ENCODE assay signal across 21 cellular contexts in the genomic region with DNA sequence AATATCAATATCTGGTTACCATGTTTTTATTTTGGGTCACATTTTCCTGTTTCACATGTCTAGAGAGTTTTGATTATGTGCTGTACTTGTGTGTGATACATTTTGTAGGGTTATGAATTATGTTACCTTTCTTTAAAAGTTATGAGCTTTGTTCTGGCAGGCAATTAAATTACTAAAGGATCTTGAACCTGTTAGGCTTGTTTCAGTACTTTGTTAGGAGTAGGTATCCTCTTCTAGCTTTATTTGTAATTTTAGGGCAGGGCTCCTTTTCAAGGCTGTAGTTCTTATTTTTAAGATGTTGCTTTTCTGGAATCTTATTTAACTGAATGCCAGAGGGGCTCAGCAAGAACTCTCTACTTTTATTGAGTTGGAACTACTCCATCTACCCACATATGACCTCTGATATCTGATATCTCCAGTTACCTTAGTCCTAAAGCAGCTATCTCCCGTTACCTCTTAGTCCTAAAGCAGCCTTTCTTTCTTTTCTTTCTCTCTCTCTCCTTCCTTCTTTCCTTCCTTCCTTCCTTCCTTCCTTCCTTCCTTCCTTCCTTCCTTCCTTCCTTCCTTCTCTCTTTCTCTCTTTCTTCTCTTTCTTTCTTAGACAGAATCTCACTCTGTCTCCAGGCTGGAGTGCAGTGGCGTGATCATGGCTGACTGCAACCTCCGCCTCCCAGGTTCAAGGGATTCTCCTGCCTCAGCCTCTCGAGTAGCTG.
"Had no signal": no experiment of that assay in that cellular context is flagged by ENCODE, and none has a peak within 500 bp of the region (broad histone marks: within the 10 kb centered on the region; RNA-seq: fewer than 3 reads in every experiment).

No MANE protein-coding gene starts in this region.

- H3K27ac ChIP-seq: gastroesophageal sphincter, stomach, suprapubic skin, tibial nerve, vagina had no signal

- H3K9me3 Mint-ChIP-seq: activated B cell treated with CpG ODN at 0.5 μM for 24 hours; activated naive CD8-positive, alpha-beta T cell treated with anti-CD3 and anti-CD28 coated beads for 36 hours; activated T-cell treated with anti-CD3 and anti-CD28 coated beads, Interleukin-2, amount 50 U/mL, for 4 hours had no signal

- H3K4me3 ChIP-seq: gastroesophageal sphincter, stomach, suprapubic skin, tibial nerve, vagina had no signal

- H3K4me3 Mint-ChIP-seq: activated B cell treated with CpG ODN at 0.5 μM for 24 hours; activated CD4-positive, alpha-beta T cell treated with anti-CD3 and anti-CD28 coated beads for 36 hours; activated naive CD8-positive, alpha-beta T cell treated with anti-CD3 and anti-CD28 coated beads for 36 hours; activated T-cell treated with anti-CD3 and anti-CD28 coated beads, Interleukin-2, amount 50 U/mL, for 4 hours; memory B cell; stimulated activated memory B cell treated with anti-CD40 and anti-IgM and Interleukin-4, amounts not matched to agents 10 μg/mL and 1 μg/mL and 100 μg/mL, for 72 hours had no signal

- DNase-seq: activated B cell treated with CpG ODN at 0.5 μM for 24 hours; activated CD4-positive, alpha-beta T cell treated with anti-CD3 and anti-CD28 coated beads for 36 hours; activated CD4-positive, alpha-beta T cell treated with anti-CD3 and anti-CD28 coated beads, Interleukin-2, amount 50 U/mL, for 48 hours; activated CD8-positive, alpha-beta memory T cell treated with anti-CD3 and anti-CD28 coated beads, Interleukin-2, amount 50 U/mL, for 48 hours; activated naive CD4-positive, alpha-beta T cell treated with Interleukin-2 at 50 U/mL for 16 hours; activated naive CD8-positive, alpha-beta T cell treated with anti-CD3 and anti-CD28 coated beads for 36 hours; activated T-cell treated with anti-CD3 and anti-CD28 coated beads, Interleukin-2, amount 50 U/mL, for 4 hours; central memory CD4-positive, alpha-beta T cell; effector memory CD4-positive, alpha-beta T cell; head of caudate nucleus; hypothalamus; nucleus accumbens; stimulated activated CD4-positive, alpha-beta T cell treated with anti-CD3 and anti-CD28 coated beads, Interleukin-15, amount 100 ng/mL, for 24 hours; stomach; T-helper 9 cell had no signal

- H3K9me3 ChIP-seq: gastroesophageal sphincter, stomach, suprapubic skin, tibial nerve, vagina had no signal

- H3K27me3 ChIP-seq: gastroesophageal sphincter, stomach, suprapubic skin, tibial nerve, vagina had no signal

- H3K27me3 Mint-ChIP-seq: activated B cell treated with CpG ODN at 0.5 μM for 24 hours; activated CD4-positive, alpha-beta T cell treated with anti-CD3 and anti-CD28 coated beads for 36 hours; activated naive CD8-positive, alpha-beta T cell treated with anti-CD3 and anti-CD28 coated beads for 36 hours; memory B cell; stimulated activated memory B cell treated with anti-CD40 and anti-IgM and Interleukin-4, amounts not matched to agents 10 μg/mL and 1 μg/mL and 100 μg/mL, for 72 hours had no signal

- H3K4me1 Mint-ChIP-seq: activated B cell treated with CpG ODN at 0.5 μM for 24 hours; activated CD4-positive, alpha-beta T cell treated with anti-CD3 and anti-CD28 coated beads for 36 hours; activated naive CD8-positive, alpha-beta T cell treated with anti-CD3 and anti-CD28 coated beads for 36 hours; memory B cell; stimulated activated memory B cell treated with anti-CD40 and anti-IgM and Interleukin-4, amounts not matched to agents 10 μg/mL and 1 μg/mL and 100 μg/mL, for 72 hours had no signal

- H3K27ac Mint-ChIP-seq: activated B cell treated with CpG ODN at 0.5 μM for 24 hours; activated CD4-positive, alpha-beta T cell treated with anti-CD3 and anti-CD28 coated beads for 36 hours; activated naive CD8-positive, alpha-beta T cell treated with anti-CD3 and anti-CD28 coated beads for 36 hours; memory B cell; stimulated activated memory B cell treated with anti-CD40 and anti-IgM and Interleukin-4, amounts not matched to agents 10 μg/mL and 1 μg/mL and 100 μg/mL, for 72 hours had no signal
